In the genomic region with DNA sequence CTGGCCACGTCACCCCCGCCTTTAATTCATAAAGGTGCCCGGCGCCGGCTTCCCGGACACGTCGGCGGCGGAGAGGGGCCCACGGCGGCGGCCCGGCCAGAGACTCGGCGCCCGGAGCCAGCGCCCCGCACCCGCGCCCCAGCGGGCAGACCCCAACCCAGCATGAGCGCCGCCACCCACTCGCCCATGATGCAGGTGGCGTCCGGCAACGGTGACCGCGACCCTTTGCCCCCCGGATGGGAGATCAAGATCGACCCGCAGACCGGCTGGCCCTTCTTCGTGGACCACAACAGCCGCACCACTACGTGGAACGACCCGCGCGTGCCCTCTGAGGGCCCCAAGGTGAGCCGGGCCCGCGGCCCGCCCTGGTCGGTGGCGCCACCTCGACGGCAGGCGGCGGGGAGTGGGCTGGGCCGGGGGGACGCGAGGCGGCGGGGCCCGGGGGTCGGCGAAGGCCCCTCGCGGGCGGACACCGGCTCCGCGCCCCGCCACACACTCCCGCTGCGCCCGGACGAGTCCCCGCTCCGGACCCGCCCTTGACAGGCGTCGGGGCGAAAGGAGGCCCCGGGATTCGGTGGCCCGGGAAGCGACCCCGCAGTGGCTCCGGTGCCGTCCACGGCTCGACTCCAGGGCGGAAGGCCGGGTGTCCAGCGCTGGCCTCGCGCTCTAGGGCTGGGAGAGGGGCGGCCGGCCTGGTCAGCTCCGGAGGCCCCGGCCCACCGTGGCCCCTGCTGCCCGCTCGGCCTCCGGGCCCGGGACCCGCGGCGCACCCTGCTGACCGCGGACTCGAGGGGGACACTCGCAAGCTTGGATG, we compare ENCODE assay signal across 8 cellular contexts. TPM values are rescaled to one million over a fixed set of nuclear protein-coding genes. Genes with fewer than 3 reads are reported as not detected.
DNase-seq lines count a peak whose midpoint lies in the region; ATAC-seq, FAIRE-seq and TF ChIP-seq lines count a peak whose summit lies in the region.

No MANE protein-coding gene starts in this region.

- H3K4me1 Mint-ChIP-seq in natural killer cell, result peaks cover 23 to 27% of the 10 kb centered on the region in 2 donors

- H3K27ac ChIP-seq in VCaP (peak overlapping the region; percentile 82), endothelial cell of umbilical vein (ENCODE audit: insufficient read depth, low read depth, low read length) (peak overlapping the region; percentile 43)

- H3K9me1 ChIP-seq in endothelial cell of umbilical vein (replicated peaks; ENCODE audit: control insufficient read depth, extremely low read depth, insufficient read depth, low read length), result no peaks in the 10 kb centered on the region

- in situ Hi-C loops in GM13977 (cut with MboI; ENCODE audit: low pct_unique_long_range_greater_than_20kb, low sequenced_read_pairs, unreplicated experiment), result no loop called here

- peak overlapping the region; percentile 95 for H3K4me2 ChIP-seq in endothelial cell of umbilical vein (ENCODE audit: insufficient read depth, low read length)

- H4K20me1 ChIP-seq in endothelial cell of umbilical vein (replicated peaks; ENCODE audit: control insufficient read depth, extremely low read depth, insufficient read depth, low read length), result peaks cover 3% of the 10 kb centered on the region

- H3K9ac ChIP-seq in endothelial cell of umbilical vein (replicated peaks; ENCODE audit: extremely low read depth, insufficient read depth, low read length), result peak overlapping the region; percentile 97

- FAIRE-seq in endothelial cell of umbilical vein (lab: Jason Lieb, UNC), result no peak

- TF ChIP-seq CTCF in GM13977 (IDR thresholded peaks at IDR 0.05; ENCODE audit: extremely low read depth, insufficient read depth, missing control alignments), result no peak
- no peak for TF ChIP-seq CTCF in VCaP (conservative IDR thresholded peaks at IDR 0.05)
- no peak for TF ChIP-seq CTCF in endothelial cell of umbilical vein (IDR thresholded peaks at IDR 0.05; ENCODE audit: extremely low read depth in 1 of 2, insufficient read depth in 1 of 2, low read depth in 1 of 2, low read length in 2 of 2)
- TF ChIP-seq CTCF in natural killer cell (IDR thresholded peaks at IDR 0.05), result no peak

- intact Hi-C loops in endothelial cell of umbilical vein (cut with micrococcal nuclease) (loop anchor here (1.0 to 10.0 kb wide), 9 partner anchors 29 to 571 kb away; a partner anchor contains a TSS), natural killer cell (cut with micrococcal nuclease) (loop anchor here (5.0 kb wide), 1 partner anchor 76 kb away; a partner anchor contains a TSS)

- H3K36me3 ChIP-seq in endothelial cell of umbilical vein (ENCODE audit: control insufficient read depth in 2 of 2, extremely low read depth in 1 of 2, insufficient read depth in 2 of 2, low read length in 2 of 2), result no peaks in the 10 kb centered on the region

- no peak overlapping the region for H2AFZ ChIP-seq in endothelial cell of umbilical vein (ENCODE audit: low read depth, low read length)

- no peaks in the 10 kb centered on the region for H3K27me3 Mint-ChIP-seq in natural killer cell (ENCODE audit: low read depth in 2 of 2)

- no peaks in the 10 kb centered on the region for H3K9me3 ChIP-seq in endothelial cell of umbilical vein (replicated peaks; ENCODE audit: control insufficient read depth, insufficient read depth, low read length)

- peak overlapping the region; percentile 88 for H3K4me3 Mint-ChIP-seq in natural killer cell

- peak; percentile 12 for ATAC-seq in HG02884 (IDR thresholded peaks at IDR 0.05; ENCODE audit: unreplicated experiment)
- ATAC-seq in natural killer cell, result peak; percentile 11 to 31 (median 15)

- H3K4me3 ChIP-seq in endothelial cell of umbilical vein (replicated peaks in 1 of 3; ENCODE audit: insufficient read depth in 1 of 3, low read depth in 1 of 3, low read length in 3 of 3), result peak overlapping the region; percentile 86 to 97 (median 93)

- POLR2A ChIA-PET in endothelial cell of umbilical vein (lab: Charles Lee), result interaction anchor here (0.7 to 1.2 kb wide), 12 partner anchors 10 to 417 kb away, joined by 3 to 9 read pairs (median 3); a partner anchor contains a TSS

- TF ChIP-seq POLR2A in endothelial cell of umbilical vein (IDR thresholded peaks at IDR 0.05; ENCODE audit: low read depth, low read length), result no peak

- H3K9me3 Mint-ChIP-seq in natural killer cell, result no peaks in the 10 kb centered on the region

- H3K79me2 ChIP-seq in endothelial cell of umbilical vein (ENCODE audit: control insufficient read depth, insufficient read depth, low read length), result peaks cover 54% of the 10 kb centered on the region

- H3K27ac Mint-ChIP-seq in natural killer cell, result peak overlapping the region; percentile 28 to 88

- H3K4me1 ChIP-seq in endothelial cell of umbilical vein (ENCODE audit: control insufficient read depth, extremely low read depth, insufficient read depth, low read length), result peaks cover 40% of the 10 kb centered on the region

- H3K36me3 Mint-ChIP-seq in natural killer cell, result no peaks in the 10 kb centered on the region

- DNase-seq in GM13977 (ENCODE audit: low spot score), result peak; percentile 57
- DNase-seq in endothelial cell of umbilical vein (ENCODE audit: low read depth, low spot score), result no peak
- DNase-seq in natural killer cell, result peak; percentile 25
- no peak for DNase-seq in NCI-H2081 treated with DMSO at 0.1 percent for 48 hours (lab: John Stamatoyannopoulos, UW)
- DNase-seq in dedifferentiated amniotic fluid mesenchymal stem cell (ENCODE audit: extremely low spot score), result no peak
- no peak for DNase-seq in medulla oblongata (ENCODE audit: extremely low spot score)

- CTCF ChIA-PET in endothelial cell of umbilical vein (lab: Charles Lee), result interaction anchor here (0.6 to 2.8 kb wide), 16 partner anchors 9 to 109 kb away, joined by 3 to 21 read pairs (median 4); a partner anchor contains a TSS

- BruUV-seq in endothelial cell of umbilical vein (replicated peaks; lab: Mats Ljungman, UMichigan), result no TSS peak

- H3K27me3 ChIP-seq in endothelial cell of umbilical vein (ENCODE audit: control insufficient read depth in 2 of 2, insufficient read depth in 2 of 2, low read length in 2 of 2), result no peaks in the 10 kb centered on the region

- dilution Hi-C loops in endothelial cell of umbilical vein (cut with MboI; ENCODE audit: extremely low pct_ligation_motif_present, low sequenced_read_pairs), result no loop called here

TF ChIP-seq in endothelial cell of umbilical vein, 7 proteins besides CTCF, POLR2A, EP300 and RAD21:
- TF ChIP-seq POLR2AphosphoS5 (IDR thresholded peaks at IDR 0.05; ENCODE audit: insufficient read depth, low read depth, low read length) (no peak), JUN (IDR thresholded peaks at IDR 0.05; ENCODE audit: borderline replicate concordance, insufficient read depth, insufficient read length, low read depth) (no peak), GATA2 (IDR thresholded peaks at IDR 0.05; ENCODE audit: insufficient read depth, insufficient read length, low read depth, low read length) (no peak)
- TF ChIP-seq, protein P1, sequence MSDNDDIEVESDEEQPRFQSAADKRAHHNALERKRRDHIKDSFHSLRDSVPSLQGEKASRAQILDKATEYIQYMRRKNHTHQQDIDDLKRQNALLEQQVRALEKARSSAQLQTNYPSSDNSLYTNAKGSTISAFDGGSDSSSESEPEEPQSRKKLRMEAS (IDR thresholded peaks at IDR 0.05; ENCODE audit: insufficient read depth, insufficient read length), result no peak

RNA-seq across cellular contexts. Expression of a gene that starts 0.5 kb away (rescaled TPM):
- total RNA-seq in endothelial cell of umbilical vein (65.4 and 66.7 TPM in 2 replicates), natural killer cell (1 to 10 TPM; 7.6 to 9.7 (median 8.3) TPM)
- 22.3 and 25.2 TPM in 2 replicates for polyA plus RNA-seq in endothelial cell of umbilical vein
- polyA plus RNA-seq in endothelial cell of umbilical vein (2011; cell fraction: cytosol; rRNA removed), result 23.7 and 25.2 TPM in 2 replicates
- polyA plus RNA-seq in endothelial cell of umbilical vein (2011; cell fraction: nucleus; rRNA removed), result 17.6 and 19.2 TPM in 2 replicates
- 73.5 and 76.5 TPM in 2 replicates for polyA plus RNA-seq in endothelial cell of umbilical vein (2012)
- polyA minus RNA-seq in endothelial cell of umbilical vein, result 7.7 and 9.1 TPM in 2 replicates
- polyA minus RNA-seq in endothelial cell of umbilical vein (2011; cell fraction: cytosol; rRNA and poly(A)+ RNA removed), result 8.4 TPM
- polyA minus RNA-seq in endothelial cell of umbilical vein (2011; cell fraction: nucleus; rRNA and poly(A)+ RNA removed), result 7.2 and 11.8 TPM in 2 replicates

RNA-seq across cellular contexts. Expression of a gene that starts 55.0 kb away (rescaled TPM):
- 150 and 154 TPM in 2 replicates for total RNA-seq in endothelial cell of umbilical vein
- polyA plus RNA-seq in endothelial cell of umbilical vein, result 45.4 and 57.7 TPM in 2 replicates
- polyA plus RNA-seq in endothelial cell of umbilical vein (2011; cell fraction: cytosol; rRNA removed), result 49.7 and 56.0 TPM in 2 replicates
- 316 and 423 TPM in 2 replicates for polyA plus RNA-seq in endothelial cell of umbilical vein (2011; cell fraction: nucleus; rRNA removed)
- polyA plus RNA-seq in endothelial cell of umbilical vein (2012), result 110 and 129 TPM in 2 replicates
- polyA minus RNA-seq in endothelial cell of umbilical vein, result 63.3 and 70.9 TPM in 2 replicates
- polyA minus RNA-seq in endothelial cell of umbilical vein (2011; cell fraction: cytosol; rRNA and poly(A)+ RNA removed), result 42.9 TPM
- 70.5 and 125 TPM in 2 replicates for polyA minus RNA-seq in endothelial cell of umbilical vein (2011; cell fraction: nucleus; rRNA and poly(A)+ RNA removed)
- 100 to 1,000 TPM; 195 to 227 (median 213) TPM for total RNA-seq in natural killer cell

Comparison
In these comparisons a context has a peak if more than half of its experiments do, and no peak if none do; other contexts are left out.
1. DNase-seq: peak in GM13977 (single experiment) and natural killer cell (single experiment); none in endothelial cell of umbilical vein (single experiment), NCI-H2081 treated with DMSO at 0.1 percent for 48 hours (single experiment), dedifferentiated amniotic fluid mesenchymal stem cell (single experiment) and medulla oblongata (single experiment).